Comparison of ENCODE assay signal across 8 cellular contexts in the genomic region with DNA sequence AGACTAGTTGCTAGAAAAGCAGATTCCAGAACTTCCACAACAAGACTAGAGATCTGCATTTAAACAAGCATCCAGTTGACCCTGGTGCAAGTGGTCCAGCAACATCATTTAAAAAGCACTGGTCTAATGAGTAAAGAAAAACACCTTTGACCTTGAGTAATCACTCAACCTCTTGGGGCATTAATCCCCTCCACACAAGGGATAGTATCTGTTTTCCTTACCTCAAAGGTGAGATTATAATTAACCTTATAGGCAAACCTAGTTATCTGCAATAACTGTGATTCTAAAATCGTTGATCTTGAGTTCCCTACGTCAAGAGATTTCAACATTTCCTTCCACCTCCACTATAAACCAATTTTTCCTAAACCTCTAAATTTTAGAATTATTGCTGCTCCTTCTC. TPM values are rescaled to one million over a fixed set of nuclear protein-coding genes. Genes with fewer than 3 reads are reported as not detected.
DNase-seq lines count a peak whose midpoint lies in the region; ATAC-seq and TF ChIP-seq lines count a peak whose summit lies in the region.

No MANE protein-coding gene starts in this region.

- H3K79me2 ChIP-seq in fibroblast of lung (ENCODE audit: control insufficient read depth, insufficient read depth, low read length) = peaks cover 45% of the 10 kb centered on the region

- H3K27ac ChIP-seq in SJCRH30 (no peak overlapping the region), fibroblast of lung (ENCODE audit: insufficient read depth, low read length) (peak overlapping the region; percentile 95), psoas muscle (peak overlapping the region; percentile 86)

- DNase-seq in ELR (ENCODE audit: low read depth) (peak; percentile 16), SJCRH30 (no peak), fibroblast of lung (ENCODE audit: low read depth in 2 of 2) (no peak), psoas muscle (no peak), HuH-7 (ENCODE audit: low spot score) (no peak), NCI-H2171 treated with DMSO at 0.1 percent for 48 hours (lab: John Stamatoyannopoulos, UW) (no peak), NCI-H2107 treated with DMSO at 0.1 percent for 48 hours (lab: John Stamatoyannopoulos, UW; ENCODE audit: unreplicated experiment) (no peak)
- DNase-seq in stimulated activated CD4-positive, alpha-beta T cell treated with anti-CD3 and anti-CD28 coated beads, Interleukin-1b, Interleukin-23, amount 100 ng/mL, for 48 hours = no peak

- no peak for ATAC-seq in psoas muscle

- peaks cover 2% of the 10 kb centered on the region for H4K20me1 ChIP-seq in fibroblast of lung (ENCODE audit: control insufficient read depth, extremely low read depth, insufficient read depth, low read length)

- 1 to 3% (median 3%) methylated on average over 2 of the region's 2 CpGs for WGBS in psoas muscle, 3 donors

- peak overlapping the region; percentile 94 for H3K4me2 ChIP-seq in fibroblast of lung (ENCODE audit: extremely low read depth, insufficient read depth, low read length)

- H3K4me3 ChIP-seq in SJCRH30 = peak overlapping the region; percentile 84
- peak overlapping the region; percentile 82 to 100 (median 89) for H3K4me3 ChIP-seq in fibroblast of lung (replicated peaks in 1 of 4; ENCODE audit: control extremely low read depth in 1 of 4, insufficient read depth in 1 of 4, low read depth in 3 of 4, low read length in 4 of 4)
- peak overlapping the region; percentile 90 for H3K4me3 ChIP-seq in psoas muscle

- intact Hi-C loops in psoas muscle (cut with DNase I) = no loop called here

- H3K9me3 ChIP-seq in SJCRH30 (replicated peaks) (no peaks in the 10 kb centered on the region), fibroblast of lung (ENCODE audit: control insufficient read depth, insufficient read depth, low read depth, low read length) (no peaks in the 10 kb centered on the region), psoas muscle (no peaks in the 10 kb centered on the region)

- no peak overlapping the region for H2AFZ ChIP-seq in fibroblast of lung (ENCODE audit: low read length)

- no peaks in the 10 kb centered on the region for H3K27me3 ChIP-seq in SJCRH30
- no peaks in the 10 kb centered on the region for H3K27me3 ChIP-seq in fibroblast of lung (ENCODE audit: control insufficient read depth, insufficient read depth, low read length)
- no peaks in the 10 kb centered on the region for H3K27me3 ChIP-seq in psoas muscle (ENCODE audit: insufficient read depth in 3 of 3, low read length in 2 of 3)

- H3K4me1 ChIP-seq in SJCRH30 (peaks cover 15% of the 10 kb centered on the region; the same call in 1 of the 2 replicates), fibroblast of lung (ENCODE audit: control insufficient read depth, extremely low read depth, insufficient read depth, low read length) (peaks cover 5% of the 10 kb centered on the region), psoas muscle (peaks cover 27% of the 10 kb centered on the region)

- no peak for TF ChIP-seq CTCF in fibroblast of lung (conservative IDR thresholded peaks at IDR 0.05 in 1 of 2, IDR thresholded peaks at IDR 0.05 in 1 of 2; ENCODE audit: low read depth in 1 of 2, low read length in 2 of 2)
- no peak for TF ChIP-seq CTCF in psoas muscle (IDR thresholded peaks at IDR 0.05)

- H3K36me3 ChIP-seq in SJCRH30 = peaks cover 17% of the 10 kb centered on the region
- peaks cover 1% of the 10 kb centered on the region for H3K36me3 ChIP-seq in fibroblast of lung (ENCODE audit: control insufficient read depth, insufficient read depth, low read length)
- peaks cover 0 to 27% of the 10 kb centered on the region in 2 donors for H3K36me3 ChIP-seq in psoas muscle (ENCODE audit: insufficient read depth in 1 of 2, low read depth in 1 of 2)

- H3K9ac ChIP-seq in fibroblast of lung (ENCODE audit: insufficient read depth, low read length) = peak overlapping the region; percentile 87

RNA-seq across cellular contexts. Expression of a gene that starts 1.1 kb away (rescaled TPM):
- 55.9 and 58.0 TPM in 2 replicates for total RNA-seq in SJCRH30 (2014; rRNA removed; shearing (Covaris generic))
- total RNA-seq in fibroblast of lung (48.0 and 54.5 TPM in 2 replicates), psoas muscle (10 to 100 TPM; 24.8 to 49.5 (median 26.9) TPM)
- polyA plus RNA-seq in fibroblast of lung (19.8 and 24.4 TPM in 2 replicates), psoas muscle (10 to 100 TPM in 1 of 3 donors, 1 to 10 TPM in 2; 4.0 to 11.8 (median 5.2) TPM)
- 16.9 and 23.5 TPM in 2 replicates for polyA plus RNA-seq in fibroblast of lung (2012)
- 50.5 and 60.6 TPM in 2 replicates for polyA minus RNA-seq in fibroblast of lung (ENCODE audit: low replicate concordance)

RNA-seq across cellular contexts. Expression of a gene that starts 13.4 kb away (rescaled TPM):
- total RNA-seq in SJCRH30 (2014; rRNA removed; shearing (Covaris generic)) = 40.2 and 43.7 TPM in 2 replicates
- total RNA-seq in fibroblast of lung (4.4 and 6.8 TPM in 2 replicates), psoas muscle (1 to 10 TPM; 2.8 to 4.5 (median 3.4) TPM)
- polyA plus RNA-seq in fibroblast of lung (8.8 and 8.9 TPM in 2 replicates), psoas muscle (1 to 10 TPM; 3.9 to 7.8 (median 5.3) TPM)
- polyA plus RNA-seq in fibroblast of lung (2012) = 5.4 and 5.6 TPM in 2 replicates
- 2.5 and 6.4 TPM in 2 replicates for polyA minus RNA-seq in fibroblast of lung (ENCODE audit: low replicate concordance)
